Comparison of ENCODE assay signal across 8 cellular contexts in genomic region chr6:144149894-144150672, GRCh38. TPM values are rescaled to one million over a fixed set of nuclear protein-coding genes. Genes with fewer than 3 reads are reported as not detected.
DNase-seq lines count a peak whose midpoint lies in the region; ATAC-seq and TF ChIP-seq lines count a peak whose summit lies in the region.

Gene STX11, plus strand, starts transcription at chr6:144150517. Its CDS starts 36,111 bp downstream, at chr6:144186628.

- peak in 1 of 2 donors; percentile 39 for TF ChIP-seq POLR2A in uterus (IDR thresholded peaks at IDR 0.05)

- H3K36me3 ChIP-seq in psoas muscle (ENCODE audit: insufficient read depth in 1 of 2, low read depth in 1 of 2) = no peaks in the 10 kb centered on the region
- H3K36me3 ChIP-seq in uterus = no peaks in the 10 kb centered on the region

- H3K4me1 ChIP-seq in psoas muscle = no peaks in the 10 kb centered on the region
- no peaks in the 10 kb centered on the region for H3K4me1 ChIP-seq in uterus

- H3K9me3 ChIP-seq in CD4-positive, alpha-beta T cell (ENCODE audit: control insufficient read depth, low read length) = no peaks in the 10 kb centered on the region
- H3K9me3 ChIP-seq in psoas muscle (no peaks in the 10 kb centered on the region), uterus (no peaks in the 10 kb centered on the region)

- peak within 1 kb of the TSS; percentile 54 for H3K27ac ChIP-seq in CD4-positive, alpha-beta T cell (ENCODE audit: low read depth, low read length)
- H3K27ac ChIP-seq in psoas muscle = peak within 1 kb of the TSS; percentile 11
- H3K27ac ChIP-seq in uterus = peak within 1 kb of the TSS; percentile 15 to 50

- DNase-seq in CD4-positive, alpha-beta T cell = peak; percentile 46 to 75 (median 60)
- DNase-seq in HK-2 (ENCODE audit: unreplicated experiment) (peak; percentile 59), SKM-1 treated with dmso at 0.1 percent for 144 hours (lab: John Stamatoyannopoulos, UW; ENCODE audit: unreplicated experiment) (peak; percentile 57), left cardiac atrium (peak; percentile 80), psoas muscle (peak; percentile 76 to 80), uterus (peak; percentile 19 to 50)
- DNase-seq in activated naive CD4-positive, alpha-beta T cell treated with anti-CD3 and anti-CD28 coated beads, Interleukin-2, amount 50 U/mL, for 72 hours (ENCODE audit: low spot score in 2 of 2) = peak; percentile 79 to 97

- POLR2A ChIA-PET in CD4-positive, alpha-beta T cell (lab: Charles Lee) = interaction anchor here (1.4 to 1.9 kb wide), 4 partner anchors 9 to 194 kb away, joined by 4 to 12 read pairs (median 10); partner anchors contain the start of gene SF3B5

- peak; percentile 67 for ATAC-seq in CD4-positive, alpha-beta T cell (ENCODE audit: poor library complexity)
- ATAC-seq in GM19463 (IDR thresholded peaks at IDR 0.05; ENCODE audit: unreplicated experiment) = peak; percentile 62
- ATAC-seq in activated naive CD4-positive, alpha-beta T cell treated with anti-CD3 and anti-CD28 coated beads, Interleukin-2, amount 50 U/mL, for 72 hours = peak; percentile 79 to 83
- ATAC-seq in left cardiac atrium = peak; percentile 94 to 97
- peak; percentile 80 to 88 (median 87) for ATAC-seq in psoas muscle

- peaks cover 7% of the 10 kb centered on the region for H3K36me3 Mint-ChIP-seq in CD4-positive, alpha-beta T cell (ENCODE audit: low read depth)
- peaks cover 21 to 36% of the 10 kb centered on the region in 2 donors for H3K36me3 Mint-ChIP-seq in activated naive CD4-positive, alpha-beta T cell treated with anti-CD3 and anti-CD28 coated beads, Interleukin-2, amount 50 U/mL, for 72 hours

- H3K4me3 Mint-ChIP-seq in CD4-positive, alpha-beta T cell = peak within 1 kb of the TSS; percentile 92

- WGBS in psoas muscle, 3 donors = 0 to 1% (median 1%) methylated on average over 66 to 90 of the region's 90 CpGs

- intact Hi-C loops in CD4-positive, alpha-beta T cell (cut with DNase I, micrococcal nuclease) = loop anchor here (2.0 to 5.0 kb wide), 2 partner anchors 43 to 67 kb away; no protein-coding TSS in a partner anchor
- intact Hi-C loops in left cardiac atrium (cut with DNase I) (loop anchor here (2.0 to 10.0 kb wide), 3 partner anchors 67 to 135 kb away; partner anchors contain the start of gene UTRN (in 1 of the 2)), psoas muscle (cut with DNase I) (loop anchor here in 1 of 2 donors (2.0 kb wide), 1 partner anchor 67 kb away; no protein-coding TSS in a partner anchor), uterus (cut with DNase I; ENCODE audit: low total_unique reads) (no loop called here)

- peak within 1 kb of the TSS; percentile 83 for H3K27ac Mint-ChIP-seq in CD4-positive, alpha-beta T cell
- H3K27ac Mint-ChIP-seq in activated naive CD4-positive, alpha-beta T cell treated with anti-CD3 and anti-CD28 coated beads, Interleukin-2, amount 50 U/mL, for 72 hours = peak within 1 kb of the TSS; percentile 94 to 99

- H3K4me1 Mint-ChIP-seq in CD4-positive, alpha-beta T cell (ENCODE audit: low read depth) = peaks cover 31% of the 10 kb centered on the region

- CTCF ChIA-PET in CD4-positive, alpha-beta T cell (lab: Charles Lee) = interaction anchor here (1.5 to 1.7 kb wide), 2 partner anchors 66 to 69 kb away, joined by 4 to 5 read pairs; no protein-coding TSS in a partner anchor

- no peaks in the 10 kb centered on the region for H3K27me3 Mint-ChIP-seq in CD4-positive, alpha-beta T cell

- no peak for TF ChIP-seq CTCF in CD4-positive, alpha-beta T cell (IDR thresholded peaks at IDR 0.05)
- no peak for TF ChIP-seq CTCF in psoas muscle (IDR thresholded peaks at IDR 0.05)
- no peak for TF ChIP-seq CTCF in uterus (IDR thresholded peaks at IDR 0.05)

- no peaks in the 10 kb centered on the region for H3K9me3 Mint-ChIP-seq in CD4-positive, alpha-beta T cell
- peaks cover 0 to 4% of the 10 kb centered on the region in 2 donors for H3K9me3 Mint-ChIP-seq in activated naive CD4-positive, alpha-beta T cell treated with anti-CD3 and anti-CD28 coated beads, Interleukin-2, amount 50 U/mL, for 72 hours

- H3K27me3 ChIP-seq in CD4-positive, alpha-beta T cell (ENCODE audit: control insufficient read depth, insufficient read depth, low read length) = no peaks in the 10 kb centered on the region
- H3K27me3 ChIP-seq in psoas muscle (ENCODE audit: insufficient read depth in 3 of 3, low read length in 2 of 3) (peaks cover 0 to 41% (median 10%) of the 10 kb centered on the region in 3 donors), uterus (no peaks in the 10 kb centered on the region)

- H3K4me3 ChIP-seq in psoas muscle (peak within 1 kb of the TSS; percentile 86), uterus (peak within 1 kb of the TSS; percentile 29 to 64)

RNA-seq across cellular contexts. Expression of gene STX11, which starts in this region (rescaled TPM):
- total RNA-seq in CD4-positive, alpha-beta T cell = 10 to 100 TPM; 16.1 to 16.8 TPM
- total RNA-seq in activated naive CD4-positive, alpha-beta T cell treated with anti-CD3 and anti-CD28 coated beads, Interleukin-2, amount 50 U/mL, for 72 hours = 10 to 100 TPM; 23.3 to 24.6 TPM
- 10 to 100 TPM; 11.3 to 11.4 TPM for total RNA-seq in left cardiac atrium
- total RNA-seq in psoas muscle = 1 to 10 TPM; 1.4 to 2.8 (median 1.7) TPM
- 1 to 10 TPM; 1.2 to 4.6 (median 1.4) TPM for polyA plus RNA-seq in psoas muscle
- total RNA-seq in uterus = 1 to 10 TPM in 2 of 4 donors, under 1 TPM in 2; 0.77 to 6.2 (median 1.9) TPM

Comparison
In these comparisons a context has a peak if more than half of its experiments do, and no peak if none do; other contexts are left out.
1. Peak in every context shown above with its lines: DNase-seq, ATAC-seq, H3K4me3 ChIP-seq and H3K27ac ChIP-seq.
2. DNase-seq: peak in every context shown above with its lines; median percentile 88 in activated naive CD4-positive, alpha-beta T cell treated with anti-CD3 and anti-CD28 coated beads, Interleukin-2, amount 50 U/mL, for 72 hours; 80 in left cardiac atrium; 78 in psoas muscle; 60 in CD4-positive, alpha-beta T cell; 59 in HK-2; 57 in SKM-1 treated with dmso at 0.1 percent for 144 hours; 34 in uterus.